ENCODE assay signal across 24 cellular contexts in genomic region chr12:84701041-84701440, GRCh38.
DNase-seq lines count a peak whose midpoint lies in the region; ATAC-seq and TF ChIP-seq lines count a peak whose summit lies in the region.
"Had no signal": no experiment of that assay in that cellular context is flagged by ENCODE, and none has a peak within 500 bp of the region (broad histone marks: within the 10 kb centered on the region; RNA-seq: fewer than 3 reads in every experiment).

No MANE protein-coding gene starts in this region.

- peaks cover 6% of the 10 kb centered on the region for H3K4me1 Mint-ChIP-seq in MCF 10A (ENCODE audit: insufficient read depth, unreplicated experiment)

- H3K36me3 ChIP-seq in WERI-Rb-1, result no peaks in the 10 kb centered on the region
- H3K36me3 ChIP-seq: BLaER1, MG63, SJCRH30 had no signal

- no peaks in the 10 kb centered on the region for H3K9me3 Mint-ChIP-seq in MCF 10A (ENCODE audit: unreplicated experiment)
- H3K9me3 Mint-ChIP-seq: CD4-positive, alpha-beta T cell; H9 had no signal

- H3K27ac Mint-ChIP-seq in MCF 10A (ENCODE audit: low read depth, unreplicated experiment), result no peak overlapping the region
- H3K27ac Mint-ChIP-seq: CD4-positive, alpha-beta T cell; H9 had no signal

- TF ChIP-seq CTCF in epithelial cell of esophagus (IDR thresholded peaks at IDR 0.05; ENCODE audit: insufficient read depth, low read depth, low read length, missing control alignments) (no peak), WERI-Rb-1 (IDR thresholded peaks at IDR 0.05; ENCODE audit: low read depth, low read length) (no peak), MCF 10A (IDR thresholded peaks at IDR 0.05; ENCODE audit: unreplicated experiment) (no peak)

- CTCF ChIA-PET in MCF 10A (lab: Yijun Ruan, JAX), result no interaction called here

- H3K4me3 Mint-ChIP-seq in MCF 10A (ENCODE audit: unreplicated experiment), result no peak overlapping the region
- H3K4me3 Mint-ChIP-seq: CD4-positive, alpha-beta T cell; H9 had no signal

- intact Hi-C loops in MCF 10A (cut with micrococcal nuclease), result no loop called here

- no peaks in the 10 kb centered on the region for H3K36me3 Mint-ChIP-seq in MCF 10A (ENCODE audit: insufficient read depth, unreplicated experiment)

- H3K4me3 ChIP-seq in epithelial cell of esophagus (ENCODE audit: low read length) (no peak overlapping the region), WERI-Rb-1 (ENCODE audit: low read depth, low read length) (no peak overlapping the region)
- H3K4me3 ChIP-seq: A549, BLaER1, MG63, SJCRH30 had no signal

- no peak overlapping the region for H3K27ac ChIP-seq in WERI-Rb-1
- H3K27ac ChIP-seq: A549, BLaER1, RWPE1, SJCRH30 had no signal

- POLR2A ChIA-PET in MCF 10A (lab: Yijun Ruan, JAX), result no interaction called here

- no peaks in the 10 kb centered on the region for H3K9me3 ChIP-seq in WERI-Rb-1 (ENCODE audit: severe bottlenecking)
- H3K9me3 ChIP-seq: A549, BLaER1, MG63, SJCRH30 had no signal

- ATAC-seq in HG02938 (IDR thresholded peaks at IDR 0.05; ENCODE audit: unreplicated experiment) (no peak), HG02759 (IDR thresholded peaks at IDR 0.05; ENCODE audit: unreplicated experiment) (no peak)
- ATAC-seq: A549 had no signal

- no peaks in the 10 kb centered on the region for H3K27me3 Mint-ChIP-seq in MCF 10A (ENCODE audit: insufficient read depth, unreplicated experiment)
- H3K27me3 Mint-ChIP-seq: CD4-positive, alpha-beta T cell had no signal

- H3K27me3 ChIP-seq in WERI-Rb-1 (ENCODE audit: insufficient read depth, low read depth, severe bottlenecking), result no peaks in the 10 kb centered on the region
- H3K27me3 ChIP-seq: BLaER1, MG63, SJCRH30 had no signal

- DNase-seq in EL (peak; percentile 6), NCI-H2171 treated with DMSO at 0.1 percent for 48 hours (lab: John Stamatoyannopoulos, UW) (peak; percentile 80), epithelial cell of esophagus (ENCODE audit: low read depth) (peak; percentile 2), iris pigment epithelial cell (ENCODE audit: low read depth) (peak; percentile 11), WERI-Rb-1 (no peak), MCF 10A (ENCODE audit: unreplicated experiment) (no peak)
- DNase-seq: CD4-positive, alpha-beta T cell; COR-L47; DMS79; H9; Kasumi-1; MG63; NCI-H1048; NCI-H1417 treated with DMSO at 0.1 percent for 48 hours; NCI-H187; NCI-H2227 treated with DMSO at 0.1 percent for 48 hours; NCI-H510A; NCI-H748 treated with DMSO at 0.1 percent for 48 hours; SJCRH30 had no signal

- no TSS peak for BruUV-seq in MCF 10A (replicated peaks; lab: Mats Ljungman, UMichigan)

Comparison
In these comparisons a context has a peak if more than half of its experiments do, and no peak if none do; other contexts are left out.
1. DNase-seq: peak in EL (single experiment), NCI-H2171 treated with DMSO at 0.1 percent for 48 hours (single experiment), epithelial cell of esophagus (single experiment) and iris pigment epithelial cell (single experiment); none in WERI-Rb-1 (single experiment) and MCF 10A (single experiment).